Comparison of ENCODE assay signal across 1 cellular context in the genomic region with DNA sequence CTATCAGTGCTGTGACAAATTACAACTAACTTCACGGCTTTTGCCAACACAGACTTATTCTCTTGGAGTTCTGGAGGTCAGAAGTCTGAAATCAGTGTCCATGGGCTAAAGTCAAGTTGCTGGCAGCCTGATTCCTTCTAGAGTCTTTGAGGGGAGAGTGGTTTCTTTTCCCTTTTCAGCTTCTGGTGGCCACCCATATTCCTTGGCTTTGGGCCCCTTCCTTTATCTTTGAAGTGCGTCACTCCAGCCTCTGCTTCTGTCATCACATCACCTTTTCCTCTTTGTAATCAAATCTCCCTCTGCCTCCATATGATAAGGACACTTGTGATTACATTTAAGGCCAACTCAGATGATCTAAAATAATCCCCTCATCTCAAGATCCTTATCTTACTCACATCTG.
TF ChIP-seq lines count a peak whose summit lies in the region.

No MANE protein-coding gene starts in this region.

TF ChIP-seq in K562, 482 proteins besides CTCF, POLR2A, EP300 and RAD21:
- TF ChIP-seq HNRNPLL (IDR thresholded peaks at IDR 0.05; ENCODE audit: low read depth, low read length, poor library complexity, severe bottlenecking): no peak
- TF ChIP-seq SRSF9 (IDR thresholded peaks at IDR 0.05; ENCODE audit: borderline replicate concordance, low read depth, low read length): no peak
- TF ChIP-seq KLF16 (IDR thresholded peaks at IDR 0.05): no peak
- TF ChIP-seq RBM25 (IDR thresholded peaks at IDR 0.05; ENCODE audit: low read depth, low read length, severe bottlenecking): peak; percentile 51
- TF ChIP-seq, protein P1, sequence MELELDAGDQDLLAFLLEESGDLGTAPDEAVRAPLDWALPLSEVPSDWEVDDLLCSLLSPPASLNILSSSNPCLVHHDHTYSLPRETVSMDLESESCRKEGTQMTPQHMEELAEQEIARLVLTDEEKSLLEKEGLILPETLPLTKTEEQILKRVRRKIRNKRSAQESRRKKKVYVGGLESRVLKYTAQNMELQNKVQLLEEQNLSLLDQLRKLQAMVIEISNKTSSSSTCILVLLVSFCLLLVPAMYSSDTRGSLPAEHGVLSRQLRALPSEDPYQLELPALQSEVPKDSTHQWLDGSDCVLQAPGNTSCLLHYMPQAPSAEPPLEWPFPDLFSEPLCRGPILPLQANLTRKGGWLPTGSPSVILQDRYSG (tag; conservative IDR thresholded peaks at IDR 0.05; ENCODE audit: low read depth): no peak
- TF ChIP-seq CBFA2T3 (IDR thresholded peaks at IDR 0.05): peak; percentile 17; the same call in 1 of the 2 replicates
- no peak for TF ChIP-seq C11orf30 (IDR thresholded peaks at IDR 0.05; ENCODE audit: low read depth)
- no peak for TF ChIP-seq SRF (CRISPR knock-in tag; IDR thresholded peaks at IDR 0.05)
- TF ChIP-seq GABPB1 (CRISPR knock-in tag; IDR thresholded peaks at IDR 0.05): no peak
- TF ChIP-seq CREB1 (IDR thresholded peaks at IDR 0.05): no peak
- TF ChIP-seq CREB1 (CRISPR knock-in tag; IDR thresholded peaks at IDR 0.05): no peak
- no peak for TF ChIP-seq EZH2 (IDR thresholded peaks at IDR 0.05; ENCODE audit: borderline replicate concordance, low read depth, low read length)
- TF ChIP-seq ZNF165 (CRISPR knock-in tag; IDR thresholded peaks at IDR 0.05; ENCODE audit: borderline replicate concordance): no peak
- no peak for TF ChIP-seq ZNF134 (CRISPR knock-in tag; conservative IDR thresholded peaks at IDR 0.05)
- TF ChIP-seq POLR2AphosphoS2 (IDR thresholded peaks at IDR 0.05; ENCODE audit: low read length): no peak
- 0 out of 2 replicates have a peak, but pooled peaks have one; percentile 11 for TF ChIP-seq ARID1B (IDR thresholded peaks at IDR 0.05)
- TF ChIP-seq, protein P2, sequence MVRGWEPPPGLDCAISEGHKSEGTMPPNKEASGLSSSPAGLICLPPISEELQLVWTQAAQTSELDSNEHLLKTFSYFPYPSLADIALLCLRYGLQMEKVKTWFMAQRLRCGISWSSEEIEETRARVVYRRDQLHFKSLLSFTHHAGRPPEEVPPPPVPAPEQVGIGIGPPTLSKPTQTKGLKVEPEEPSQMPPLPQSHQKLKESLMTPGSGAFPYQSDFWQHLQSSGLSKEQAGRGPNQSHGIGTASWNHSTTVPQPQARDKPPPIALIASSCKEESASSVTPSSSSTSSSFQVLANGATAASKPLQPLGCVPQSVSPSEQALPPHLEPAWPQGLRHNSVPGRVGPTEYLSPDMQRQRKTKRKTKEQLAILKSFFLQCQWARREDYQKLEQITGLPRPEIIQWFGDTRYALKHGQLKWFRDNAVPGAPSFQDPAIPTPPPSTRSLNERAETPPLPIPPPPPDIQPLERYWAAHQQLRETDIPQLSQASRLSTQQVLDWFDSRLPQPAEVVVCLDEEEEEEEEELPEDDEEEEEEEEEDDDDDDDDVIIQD (CRISPR knock-in tag; IDR thresholded peaks at IDR 0.05): no peak
- TF ChIP-seq ZNF143 (CRISPR knock-in tag; IDR thresholded peaks at IDR 0.05): no peak
- no peak for TF ChIP-seq SREBF2 (CRISPR knock-in tag; IDR thresholded peaks at IDR 0.05)
- no peak for TF ChIP-seq MTF1 (CRISPR knock-in tag; IDR thresholded peaks at IDR 0.05; ENCODE audit: borderline replicate concordance)
- TF ChIP-seq XRCC3 (IDR thresholded peaks at IDR 0.05): no peak
- no peak for TF ChIP-seq ILK (tag; IDR thresholded peaks at IDR 0.05; ENCODE audit: borderline replicate concordance, low read depth)
